ENCODE assay signal across 10 cellular contexts in the genomic region with DNA sequence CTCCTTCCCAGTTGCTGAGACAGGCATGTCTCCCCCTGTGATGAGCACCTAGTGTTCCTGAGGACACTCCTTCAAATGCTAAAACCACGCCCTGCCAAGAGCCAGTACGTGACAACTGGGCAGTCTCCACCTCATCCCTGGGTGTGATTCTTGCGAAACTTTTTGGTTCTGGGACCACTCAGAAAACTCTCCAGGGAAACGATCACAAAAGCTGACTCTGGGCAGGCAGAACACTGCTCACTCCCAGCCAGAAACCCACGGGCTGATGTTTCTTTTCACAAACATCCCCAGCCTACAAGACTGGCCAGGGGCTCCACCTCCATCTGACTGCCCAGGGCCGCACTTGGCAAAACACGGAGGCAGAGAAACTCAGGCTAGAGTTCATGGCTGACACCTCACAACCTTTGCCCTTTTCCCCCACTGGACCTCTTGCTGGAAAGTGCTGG. TPM values are rescaled to one million over a fixed set of nuclear protein-coding genes. Genes with fewer than 3 reads are reported as not detected.
A peak's percentile ranks its signal among the peaks of the same experiment; 100 is the strongest.
DNase-seq lines count a peak whose midpoint lies in the region; TF ChIP-seq lines count a peak whose summit lies in the region.
"Had no signal": no experiment of that assay in that cellular context is flagged by ENCODE, and none has a peak within 500 bp of the region (broad histone marks: within the 10 kb centered on the region; RNA-seq: fewer than 3 reads in every experiment).

No MANE protein-coding gene starts in this region.

- H3K4me3 Mint-ChIP-seq in brain, result peak overlapping the region in 3 of 5 experiments; percentile 23 to 78 (median 65)

- H3K27ac ChIP-seq in layer of hippocampus (ENCODE audit: low read depth, low read length) (peak overlapping the region; percentile 55), stomach (peak overlapping the region in 4 of 5 donors; percentile 82 to 92 (median 88))

- peak; percentile 43 for TF ChIP-seq EP300 in stomach (IDR thresholded peaks at IDR 0.05)

- peaks cover 0 to 26% (median 9%) of the 10 kb centered on the region in 4 donors for H3K36me3 ChIP-seq in stomach

- no peaks in the 10 kb centered on the region for H3K9me3 ChIP-seq in stomach

- H3K27me3 ChIP-seq in layer of hippocampus (ENCODE audit: control insufficient read depth, insufficient read depth, low read length), result no peaks in the 10 kb centered on the region
- peaks cover 0 to 10% (median 0%) of the 10 kb centered on the region in 3 donors for H3K27me3 ChIP-seq in stomach

- peaks cover 4% of the 10 kb centered on the region for H3K36me3 Mint-ChIP-seq in brain

- peaks cover 0 to 6% (median 0%) of the 10 kb centered on the region in 5 experiments for H3K9me3 Mint-ChIP-seq in brain

- in situ Hi-C loops in GM13976 (cut with MboI; ENCODE audit: low sequenced_read_pairs, unreplicated experiment), result no loop called here

- DNase-seq in HCEC 1CT, result peak; percentile 5
- DNase-seq in stomach, result no peak
- no peak for DNase-seq in GM13976 (ENCODE audit: low spot score)
- DNase-seq in DMS153 treated with DMSO at 0.1 percent for 48 hours (lab: John Stamatoyannopoulos, UW; ENCODE audit: unreplicated experiment), result no peak
- DNase-seq in putamen (ENCODE audit: low spot score), result no peak
- DNase-seq in T1000 (lab: John Stamatoyannopoulos, UW), result no peak

- peaks cover 57 to 97% (median 83%) of the 10 kb centered on the region in 4 donors for H3K4me1 ChIP-seq in stomach

- no peak for TF ChIP-seq POLR2A in stomach (IDR thresholded peaks at IDR 0.05)

- intact Hi-C loops in stomach (cut with DNase I; ENCODE audit: low total_unique reads), result no loop called here

- H3K27ac Mint-ChIP-seq in brain, result peak overlapping the region in 4 of 5 experiments; percentile 17 to 93 (median 74)

- no peaks in the 10 kb centered on the region for H3K27me3 Mint-ChIP-seq in brain

- WGBS in stomach, 5 donors, result 40 to 45% (median 42%) methylated on average over 7 of the region's 7 CpGs

- H3K4me3 ChIP-seq in stomach, result no peak overlapping the region

- TF ChIP-seq CTCF in brain (conservative IDR thresholded peaks at IDR 0.05), result no peak
- TF ChIP-seq CTCF in stomach (IDR thresholded peaks at IDR 0.05), result no peak
- TF ChIP-seq CTCF in GM13976 (IDR thresholded peaks at IDR 0.05; ENCODE audit: borderline replicate concordance, control extremely low read depth, extremely low read depth, insufficient read depth, missing control alignments), result no peak

- peaks cover 38% of the 10 kb centered on the region for H3K4me1 Mint-ChIP-seq in brain

RNA-seq across cellular contexts. Expression of a gene that starts 24.4 kb away (rescaled TPM):
- polyA plus RNA-seq in brain (ENCODE audit: insufficient read depth, low read depth, low replicate concordance), result 15.9 TPM
- 100 to 1,000 TPM in 1 of 5 donors, 10 to 100 TPM in 4; 15.1 to 103 (median 54.2) TPM for total RNA-seq in stomach
- polyA plus RNA-seq in stomach, result 100 to 1,000 TPM in 1 of 3 donors, 10 to 100 TPM in 2; 50.2 to 102 (median 62.2) TPM
- total RNA-seq: HT1080 had no signal

RNA-seq across cellular contexts. Expression of a gene that starts 50.2 kb away (rescaled TPM):
- polyA plus RNA-seq in brain (ENCODE audit: insufficient read depth, low read depth, low replicate concordance), result not detected
- not detected for total RNA-seq in stomach
- polyA plus RNA-seq in stomach, result not detected
- total RNA-seq: endothelial cell of umbilical vein, HT1080 had no signal
- polyA plus RNA-seq: endothelial cell of umbilical vein had no signal
